Comparison of ENCODE assay signal across 2 cellular contexts in the genomic region with DNA sequence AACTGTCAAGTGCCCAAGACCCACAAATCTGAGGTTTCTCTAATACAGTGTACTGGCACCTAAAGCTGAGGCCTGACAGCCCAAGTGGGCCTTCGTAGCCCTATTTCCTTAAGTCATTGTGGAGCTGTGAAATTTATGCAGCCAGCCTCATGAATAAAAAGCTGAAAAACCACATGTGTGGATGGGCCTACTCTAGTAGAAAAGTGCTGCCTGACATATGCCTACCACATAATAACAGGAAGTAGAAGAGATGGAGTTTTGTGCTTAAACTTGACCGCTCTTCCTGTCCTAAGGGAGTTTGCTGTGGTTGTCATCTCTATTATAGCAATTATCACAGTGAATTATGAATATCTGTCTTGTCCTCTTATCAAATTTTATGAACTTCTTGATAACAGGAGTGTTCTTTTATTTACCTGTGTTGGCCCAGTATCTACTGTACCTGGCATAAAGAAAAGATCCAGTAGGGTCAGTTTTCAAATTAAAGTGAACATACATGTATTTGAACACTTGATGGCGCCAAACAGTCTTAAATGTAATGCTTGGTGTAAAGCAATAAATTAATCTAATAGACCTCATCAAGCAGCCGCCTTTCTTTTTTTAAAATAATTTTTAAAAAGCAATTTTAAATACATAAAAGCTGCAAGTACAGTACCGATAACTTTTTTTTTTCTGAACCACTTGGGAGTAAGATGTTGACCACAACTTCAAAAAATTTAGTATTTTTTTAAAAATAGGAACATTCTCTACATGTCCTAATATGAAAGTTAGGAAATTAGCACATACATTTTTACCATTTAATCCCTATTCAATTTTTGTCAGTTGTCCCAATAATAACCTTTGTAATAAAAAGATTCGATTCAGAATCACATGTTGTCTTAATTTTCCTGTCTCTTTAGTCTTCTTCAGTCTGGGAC.
TF ChIP-seq lines count a peak whose summit lies in the region.

No MANE protein-coding gene starts in this region.

TF ChIP-seq in endothelial cell of umbilical vein, 7 proteins besides CTCF, POLR2A, EP300 and RAD21:
- TF ChIP-seq JUN (IDR thresholded peaks at IDR 0.05; ENCODE audit: borderline replicate concordance, insufficient read depth, insufficient read length, low read depth) (no peak), GATA2 (IDR thresholded peaks at IDR 0.05; ENCODE audit: insufficient read depth, insufficient read length, low read depth, low read length) (no peak), EZH2 (IDR thresholded peaks at IDR 0.05; ENCODE audit: borderline replicate concordance, low read depth, low read length, severe bottlenecking) (no peak), POLR2AphosphoS5 (IDR thresholded peaks at IDR 0.05; ENCODE audit: insufficient read depth, low read depth, low read length) (no peak), MYC (IDR thresholded peaks at IDR 0.05; ENCODE audit: low read depth, low read length) (no peak), FOS (IDR thresholded peaks at IDR 0.05; ENCODE audit: borderline replicate concordance, insufficient read depth, low read length) (no peak)
- TF ChIP-seq, protein P1, sequence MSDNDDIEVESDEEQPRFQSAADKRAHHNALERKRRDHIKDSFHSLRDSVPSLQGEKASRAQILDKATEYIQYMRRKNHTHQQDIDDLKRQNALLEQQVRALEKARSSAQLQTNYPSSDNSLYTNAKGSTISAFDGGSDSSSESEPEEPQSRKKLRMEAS (IDR thresholded peaks at IDR 0.05; ENCODE audit: insufficient read depth, insufficient read length) = no peak

TF ChIP-seq in neural cell, 6 proteins besides CTCF, POLR2A, EP300 and RAD21:
- peak; percentile 76 for TF ChIP-seq SMC3 (conservative IDR thresholded peaks at IDR 0.05; ENCODE audit: poor library complexity)
- TF ChIP-seq TAF1 (IDR thresholded peaks at IDR 0.05; ENCODE audit: low read depth) = no peak
